ENCODE assay signal across 18 cellular contexts in the genomic region with DNA sequence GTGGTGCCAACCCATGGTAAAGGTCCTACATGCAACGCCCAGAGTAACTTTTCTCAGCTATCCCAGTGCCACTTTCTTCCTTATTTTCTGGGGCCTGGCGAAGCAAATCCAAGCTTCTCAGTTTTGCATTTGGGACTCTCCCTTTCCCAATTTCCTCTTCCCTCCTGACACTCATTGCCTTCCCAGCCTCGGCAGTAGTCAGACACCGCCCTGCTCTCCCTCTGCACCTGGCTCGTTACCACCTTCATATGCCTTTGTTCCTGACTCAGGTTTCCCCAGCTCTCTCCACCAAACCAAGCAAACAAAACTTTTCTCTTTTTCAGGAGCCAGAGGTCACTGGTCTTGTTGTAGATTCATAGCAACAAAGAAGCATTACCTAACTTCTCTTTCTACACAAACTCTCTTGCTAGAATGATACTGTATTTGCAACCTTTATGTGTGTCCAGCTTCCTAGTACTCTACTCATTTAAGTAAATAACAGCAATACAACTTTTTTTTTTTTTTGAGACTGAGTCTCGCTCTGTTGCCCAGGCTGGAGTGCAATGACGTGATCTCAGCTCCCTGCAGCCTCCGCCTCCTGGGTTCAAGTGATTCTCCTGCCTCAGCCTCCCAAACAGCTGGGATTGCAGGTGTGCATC. TPM values are rescaled to one million over a fixed set of nuclear protein-coding genes. Genes with fewer than 3 reads are reported as not detected.
DNase-seq lines count a peak whose midpoint lies in the region; ATAC-seq and TF ChIP-seq lines count a peak whose summit lies in the region.
"Had no signal": no experiment of that assay in that cellular context is flagged by ENCODE, and none has a peak within 500 bp of the region (broad histone marks: within the 10 kb centered on the region; RNA-seq: fewer than 3 reads in every experiment).

No MANE protein-coding gene starts in this region.

- H3K4me3 Mint-ChIP-seq in stimulated activated naive CD8-positive, alpha-beta T cell treated with anti-CD3 and anti-CD28 coated beads, Interleukin-15, Interleukin-2, amounts not matched to agents 100 ng/mL and 50 ng/mL, for 24 hours = no peak overlapping the region

- H3K9me3 Mint-ChIP-seq in stimulated activated naive CD8-positive, alpha-beta T cell treated with anti-CD3 and anti-CD28 coated beads, Interleukin-15, Interleukin-2, amounts not matched to agents 100 ng/mL and 50 ng/mL, for 24 hours = no peaks in the 10 kb centered on the region

- no peak for ATAC-seq in stimulated activated naive CD8-positive, alpha-beta T cell treated with anti-CD3 and anti-CD28 coated beads, Interleukin-15, Interleukin-2, amounts not matched to agents 100 U/mL and 50 U/mL, for 24 hours
- ATAC-seq in foreskin keratinocyte = peak; percentile 19

- peaks cover 10% of the 10 kb centered on the region for H3K36me3 Mint-ChIP-seq in stimulated activated naive CD8-positive, alpha-beta T cell treated with anti-CD3 and anti-CD28 coated beads, Interleukin-15, Interleukin-2, amounts not matched to agents 100 ng/mL and 50 ng/mL, for 24 hours (ENCODE audit: low read depth)

- peak; percentile 37 for DNase-seq in NCI-H2107 treated with DMSO at 0.1 percent for 48 hours (lab: John Stamatoyannopoulos, UW; ENCODE audit: unreplicated experiment)
- no peak for DNase-seq in NCI-H2107 (lab: John Stamatoyannopoulos, UW)
- DNase-seq in stimulated activated naive CD8-positive, alpha-beta T cell treated with anti-CD3 and anti-CD28 coated beads, Interleukin-15, Interleukin-2, amounts not matched to agents 100 U/mL and 50 U/mL, for 24 hours = no peak
- no peak for DNase-seq in foreskin keratinocyte
- DNase-seq in NCI-H1930 (lab: John Stamatoyannopoulos, UW) = no peak
- no peak for DNase-seq in Ammon's horn (ENCODE audit: low spot score)
- no peak for DNase-seq in inferior parietal cortex (ENCODE audit: extremely low spot score)
- DNase-seq: 8988T; activated effector memory CD4-positive, alpha-beta T cell treated with Interleukin-2 at 50 U/mL for 16 hours; DND-41; GOT3; left ventricle myocardium inferior; NCI-H187; trophoblast cell had no signal

- peaks cover 78% of the 10 kb centered on the region for H3K4me1 Mint-ChIP-seq in stimulated activated naive CD8-positive, alpha-beta T cell treated with anti-CD3 and anti-CD28 coated beads, Interleukin-15, Interleukin-2, amounts not matched to agents 100 ng/mL and 50 ng/mL, for 24 hours (ENCODE audit: low read depth)

- TF ChIP-seq CTCF in foreskin keratinocyte (conservative IDR thresholded peaks at IDR 0.05) = no peak

- peak overlapping the region; percentile 93 for H3K27ac Mint-ChIP-seq in stimulated activated naive CD8-positive, alpha-beta T cell treated with anti-CD3 and anti-CD28 coated beads, Interleukin-15, Interleukin-2, amounts not matched to agents 100 ng/mL and 50 ng/mL, for 24 hours

- H3K4me1 ChIP-seq in foreskin keratinocyte = no peaks in the 10 kb centered on the region

- H3K27me3 ChIP-seq in foreskin keratinocyte = no peaks in the 10 kb centered on the region
- H3K27me3 ChIP-seq: BLaER1 treated with 17β-estradiol and CSF1 and Interleukin-3, amounts not matched to agents 10 nM and 100 nM had no signal

- no peaks in the 10 kb centered on the region for H3K27me3 Mint-ChIP-seq in stimulated activated naive CD8-positive, alpha-beta T cell treated with anti-CD3 and anti-CD28 coated beads, Interleukin-15, Interleukin-2, amounts not matched to agents 100 ng/mL and 50 ng/mL, for 24 hours

- H3K27ac ChIP-seq in foreskin keratinocyte = no peak overlapping the region
- H3K27ac ChIP-seq: left ventricle myocardium inferior had no signal

RNA-seq across cellular contexts. Expression of gene ZC3H12D, which starts 9.0 kb away (rescaled TPM):
- under 0.01 and 0.10 TPM in 2 replicates for total RNA-seq in foreskin keratinocyte
- 0.02 TPM in 1 of 2 replicates, not detected in the other for polyA plus RNA-seq in foreskin keratinocyte
- total RNA-seq: SK-MEL-5, smooth muscle cell had no signal
- polyA plus RNA-seq: smooth muscle cell had no signal

RNA-seq across cellular contexts. Expression of gene PPIL4, which starts 52.0 kb away (rescaled TPM):
- 27.6 and 29.3 TPM in 2 replicates for total RNA-seq in foreskin keratinocyte
- polyA plus RNA-seq in foreskin keratinocyte = 11.0 and 13.8 TPM in 2 replicates
